Comparison of ENCODE assay signal across 5 cellular contexts in genomic region chr12:100308138-100308537, GRCh38. TPM values are rescaled to one million over a fixed set of nuclear protein-coding genes. Genes with fewer than 3 reads are reported as not detected.
"Had no signal": no experiment of that assay in that cellular context is flagged by ENCODE, and none has a peak within 500 bp of the region (broad histone marks: within the 10 kb centered on the region; RNA-seq: fewer than 3 reads in every experiment).

No MANE protein-coding gene starts in this region.

RNA-seq across cellular contexts. Expression of gene DEPDC4, which starts 41.3 kb away (rescaled TPM):
- total RNA-seq: GM23248 had no signal

RNA-seq across cellular contexts. Expression of gene SLC17A8, which starts 48.7 kb away (rescaled TPM):
- total RNA-seq: GM23248, H4, H7, H9, HFFc6 had no signal
- polyA plus RNA-seq: GM23248 had no signal
